Comparison of ENCODE assay signal across 16 cellular contexts in the genomic region with DNA sequence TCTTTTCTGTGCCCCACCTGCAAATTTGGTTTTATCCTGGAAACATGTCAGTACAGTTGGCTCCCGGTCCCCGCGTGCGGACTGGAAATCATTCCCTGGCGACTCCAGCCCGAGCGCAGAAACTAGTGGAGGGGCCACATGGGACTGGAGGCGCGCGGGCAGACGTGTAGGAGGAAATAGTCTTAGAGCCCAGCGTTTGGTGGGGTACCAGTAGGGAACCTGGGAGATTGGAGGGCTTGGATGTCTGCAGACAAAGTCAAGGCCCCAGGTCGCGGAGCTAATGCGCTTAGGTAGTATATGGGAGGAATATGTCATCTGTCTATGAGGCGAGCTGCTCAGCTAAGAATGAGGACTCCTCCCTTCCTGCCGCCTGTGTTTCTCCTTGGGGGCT. TPM values are rescaled to one million over a fixed set of nuclear protein-coding genes. Genes with fewer than 3 reads are reported as not detected.
DNase-seq lines count a peak whose midpoint lies in the region; FAIRE-seq and TF ChIP-seq lines count a peak whose summit lies in the region.
"Had no signal": no experiment of that assay in that cellular context is flagged by ENCODE, and none has a peak within 500 bp of the region (broad histone marks: within the 10 kb centered on the region; RNA-seq: fewer than 3 reads in every experiment).

No MANE protein-coding gene starts in this region.

- no peak for TF ChIP-seq CTCF in astrocyte (IDR thresholded peaks at IDR 0.05; ENCODE audit: insufficient read depth, low read depth, low read length)

- H3K4me1 ChIP-seq in astrocyte (ENCODE audit: insufficient read depth, low read length), result no peaks in the 10 kb centered on the region
- peaks cover 13% of the 10 kb centered on the region; the same call in 1 of the 2 replicates for H3K4me1 ChIP-seq in iPS-20b (ENCODE audit: insufficient read depth, low read length)
- peaks cover 3% of the 10 kb centered on the region for H3K4me1 ChIP-seq in rectal smooth muscle tissue (ENCODE audit: control insufficient read depth, insufficient read depth, low read length)
- H3K4me1 ChIP-seq: foreskin keratinocyte had no signal

- H3K4me3 Mint-ChIP-seq in astrocyte (ENCODE audit: unreplicated experiment), result peak overlapping the region; percentile 84
- H3K4me3 Mint-ChIP-seq: B cell; dendritic cell treated with granulocyte-macrophage colony-stimulating factor and Interleukin-4, amounts not matched to agents 40 ng/mL and 50 ng/mL, for 4 days had no signal

- peak overlapping the region; percentile 84 for H3K4me2 ChIP-seq in astrocyte (ENCODE audit: low read length)

- H3K27ac Mint-ChIP-seq in astrocyte (ENCODE audit: unreplicated experiment), result no peak overlapping the region
- H3K27ac Mint-ChIP-seq: activated naive CD4-positive, alpha-beta T cell treated with anti-CD3 and anti-CD28 coated beads, Interleukin-2, amount 50 U/mL, for 72 hours; B cell; dendritic cell treated with granulocyte-macrophage colony-stimulating factor and Interleukin-4, amounts not matched to agents 40 ng/mL and 50 ng/mL, for 4 days had no signal

- H3K36me3 Mint-ChIP-seq in astrocyte (ENCODE audit: low read depth, unreplicated experiment), result no peaks in the 10 kb centered on the region

- H3K27ac ChIP-seq in astrocyte (ENCODE audit: low read depth, low read length) (no peak overlapping the region), iPS-20b (ENCODE audit: low read length) (no peak overlapping the region), rectal smooth muscle tissue (ENCODE audit: low read depth, low read length) (no peak overlapping the region)
- H3K27ac ChIP-seq: foreskin keratinocyte had no signal

- no peaks in the 10 kb centered on the region for H3K79me2 ChIP-seq in astrocyte (ENCODE audit: insufficient read depth, low read length)

- in situ Hi-C loops in G401 (cut with HindIII; ENCODE audit: low sequenced_read_pairs), result no loop called here

- no peak for FAIRE-seq in astrocyte (lab: Jason Lieb, UNC)
- FAIRE-seq: GM12891 had no signal

- no peak overlapping the region for H3K9ac ChIP-seq in astrocyte (ENCODE audit: low read length)
- peak overlapping the region; percentile 76; the same call in 1 of the 2 replicates for H3K9ac ChIP-seq in iPS-20b (ENCODE audit: low read depth, low read length)
- H3K9ac ChIP-seq in rectal smooth muscle tissue (ENCODE audit: low read length), result no peak overlapping the region

- DNase-seq in G401 (ENCODE audit: low spot score) (peak; percentile 57), astrocyte (ENCODE audit: low read depth) (no peak), NCI-H1930 (lab: John Stamatoyannopoulos, UW) (no peak), NCI-H526 (lab: John Stamatoyannopoulos, UW) (no peak), dedifferentiated amniotic fluid mesenchymal stem cell (ENCODE audit: extremely low spot score) (no peak), Kasumi-1 (lab: John Stamatoyannopoulos, UW) (no peak)
- DNase-seq: KBM-7, NCI-H2081 had no signal

- H3K27me3 Mint-ChIP-seq in astrocyte (ENCODE audit: low read depth, unreplicated experiment), result peaks cover 36% of the 10 kb centered on the region

- no peaks in the 10 kb centered on the region for H3K9me3 Mint-ChIP-seq in astrocyte (ENCODE audit: unreplicated experiment)

- H4K20me1 ChIP-seq in astrocyte (ENCODE audit: insufficient read depth, low read length), result peaks cover 10% of the 10 kb centered on the region

- peaks cover 7% of the 10 kb centered on the region for H3K27me3 ChIP-seq in astrocyte (ENCODE audit: insufficient read depth, low read length)
- peaks cover 23% of the 10 kb centered on the region for H3K27me3 ChIP-seq in iPS-20b (ENCODE audit: insufficient read depth, low read length)
- H3K27me3 ChIP-seq in rectal smooth muscle tissue (ENCODE audit: control insufficient read depth, insufficient read depth, low read length), result no peaks in the 10 kb centered on the region

- H2AFZ ChIP-seq in astrocyte (ENCODE audit: low read depth, low read length), result no peak overlapping the region

- H3K4me3 ChIP-seq in astrocyte (ENCODE audit: insufficient read depth, low read depth, low read length) (peak overlapping the region; percentile 17), iPS-20b (ENCODE audit: low read length) (peak overlapping the region; percentile 86), rectal smooth muscle tissue (ENCODE audit: low read length) (peak overlapping the region; percentile 60)

- H3K9me3 ChIP-seq in astrocyte (ENCODE audit: insufficient read depth, low read depth, low read length) (no peaks in the 10 kb centered on the region), iPS-20b (ENCODE audit: insufficient read depth, low read depth, low read length) (no peaks in the 10 kb centered on the region)

- H3K4me1 Mint-ChIP-seq in astrocyte (ENCODE audit: low read depth, unreplicated experiment), result peaks cover 2% of the 10 kb centered on the region

- no peaks in the 10 kb centered on the region for H3K36me3 ChIP-seq in astrocyte (ENCODE audit: insufficient read depth, low read length)
- peaks cover 4% of the 10 kb centered on the region; the same call in 1 of the 2 replicates for H3K36me3 ChIP-seq in iPS-20b (ENCODE audit: insufficient read depth, low read depth, low read length)
- no peaks in the 10 kb centered on the region for H3K36me3 ChIP-seq in rectal smooth muscle tissue (ENCODE audit: control insufficient read depth, insufficient read depth, low read length)

RNA-seq across cellular contexts. Expression of a gene that starts 1.3 kb away (rescaled TPM):
- not detected in 2 replicates for total RNA-seq in G401 (2014; rRNA removed; shearing (Covaris generic))
- 5.7 and 7.8 TPM in 2 replicates for total RNA-seq in astrocyte
- total RNA-seq: activated naive CD4-positive, alpha-beta T cell treated with anti-CD3 and anti-CD28 coated beads, Interleukin-2, amount 50 U/mL, for 72 hours; B cell; Daoy; foreskin keratinocyte had no signal

Comparison
In these comparisons a context has a peak if more than half of its experiments do, and no peak if none do; other contexts are left out.
1. H3K4me3 ChIP-seq: peak in every context shown above with its lines; median percentile 86 in iPS-20b; 60 in rectal smooth muscle tissue; 17 in astrocyte.